In the genomic region with DNA sequence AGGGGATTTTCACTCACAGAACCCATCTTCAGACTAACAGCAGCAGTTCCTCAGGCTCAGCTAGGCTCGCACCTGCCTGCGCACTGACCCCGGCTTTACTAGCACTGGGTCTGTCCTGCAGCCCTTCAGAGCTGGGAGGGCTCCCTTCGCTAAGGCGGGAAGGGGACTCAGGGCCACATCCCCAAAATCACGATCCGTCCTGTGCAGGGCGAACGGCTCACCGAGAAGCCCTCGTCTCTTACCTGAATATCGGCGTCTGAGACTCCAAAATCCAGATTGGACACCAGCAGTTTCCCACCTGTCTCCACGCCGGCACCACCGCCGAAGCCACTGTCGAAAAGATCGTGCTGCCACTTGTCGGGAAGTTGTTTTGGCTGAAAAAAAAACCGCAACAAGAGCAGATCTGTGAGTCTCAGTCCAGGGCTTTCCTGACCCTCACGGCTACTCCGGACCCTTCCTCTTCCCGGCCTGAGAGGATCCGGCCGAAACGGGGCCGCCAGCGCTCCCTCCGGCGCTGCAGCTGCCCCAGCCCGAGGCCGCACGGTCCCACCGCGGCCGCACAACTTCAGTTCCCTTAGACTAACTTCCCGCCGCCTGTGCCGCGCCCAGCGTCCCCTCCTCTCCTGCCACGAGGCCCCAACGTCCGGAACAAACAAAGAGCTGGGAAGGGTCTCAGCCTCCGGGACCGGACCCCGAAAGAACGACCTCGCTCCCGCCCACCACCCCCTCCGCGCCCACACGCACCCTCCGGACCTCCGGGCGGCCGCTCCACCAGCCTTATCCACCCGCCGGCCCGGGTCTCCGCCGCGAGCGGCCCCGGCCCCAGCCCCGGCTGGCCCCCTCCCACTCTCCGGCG, we compare ENCODE assay signal across 1 cellular context.
TF ChIP-seq lines count a peak whose summit lies in the region.

No MANE protein-coding gene starts in this region.

TF ChIP-seq in HepG2, 621 proteins besides CTCF, POLR2A, EP300 and RAD21 (continued from another document and continues in another):
- TF ChIP-seq, protein P1, sequence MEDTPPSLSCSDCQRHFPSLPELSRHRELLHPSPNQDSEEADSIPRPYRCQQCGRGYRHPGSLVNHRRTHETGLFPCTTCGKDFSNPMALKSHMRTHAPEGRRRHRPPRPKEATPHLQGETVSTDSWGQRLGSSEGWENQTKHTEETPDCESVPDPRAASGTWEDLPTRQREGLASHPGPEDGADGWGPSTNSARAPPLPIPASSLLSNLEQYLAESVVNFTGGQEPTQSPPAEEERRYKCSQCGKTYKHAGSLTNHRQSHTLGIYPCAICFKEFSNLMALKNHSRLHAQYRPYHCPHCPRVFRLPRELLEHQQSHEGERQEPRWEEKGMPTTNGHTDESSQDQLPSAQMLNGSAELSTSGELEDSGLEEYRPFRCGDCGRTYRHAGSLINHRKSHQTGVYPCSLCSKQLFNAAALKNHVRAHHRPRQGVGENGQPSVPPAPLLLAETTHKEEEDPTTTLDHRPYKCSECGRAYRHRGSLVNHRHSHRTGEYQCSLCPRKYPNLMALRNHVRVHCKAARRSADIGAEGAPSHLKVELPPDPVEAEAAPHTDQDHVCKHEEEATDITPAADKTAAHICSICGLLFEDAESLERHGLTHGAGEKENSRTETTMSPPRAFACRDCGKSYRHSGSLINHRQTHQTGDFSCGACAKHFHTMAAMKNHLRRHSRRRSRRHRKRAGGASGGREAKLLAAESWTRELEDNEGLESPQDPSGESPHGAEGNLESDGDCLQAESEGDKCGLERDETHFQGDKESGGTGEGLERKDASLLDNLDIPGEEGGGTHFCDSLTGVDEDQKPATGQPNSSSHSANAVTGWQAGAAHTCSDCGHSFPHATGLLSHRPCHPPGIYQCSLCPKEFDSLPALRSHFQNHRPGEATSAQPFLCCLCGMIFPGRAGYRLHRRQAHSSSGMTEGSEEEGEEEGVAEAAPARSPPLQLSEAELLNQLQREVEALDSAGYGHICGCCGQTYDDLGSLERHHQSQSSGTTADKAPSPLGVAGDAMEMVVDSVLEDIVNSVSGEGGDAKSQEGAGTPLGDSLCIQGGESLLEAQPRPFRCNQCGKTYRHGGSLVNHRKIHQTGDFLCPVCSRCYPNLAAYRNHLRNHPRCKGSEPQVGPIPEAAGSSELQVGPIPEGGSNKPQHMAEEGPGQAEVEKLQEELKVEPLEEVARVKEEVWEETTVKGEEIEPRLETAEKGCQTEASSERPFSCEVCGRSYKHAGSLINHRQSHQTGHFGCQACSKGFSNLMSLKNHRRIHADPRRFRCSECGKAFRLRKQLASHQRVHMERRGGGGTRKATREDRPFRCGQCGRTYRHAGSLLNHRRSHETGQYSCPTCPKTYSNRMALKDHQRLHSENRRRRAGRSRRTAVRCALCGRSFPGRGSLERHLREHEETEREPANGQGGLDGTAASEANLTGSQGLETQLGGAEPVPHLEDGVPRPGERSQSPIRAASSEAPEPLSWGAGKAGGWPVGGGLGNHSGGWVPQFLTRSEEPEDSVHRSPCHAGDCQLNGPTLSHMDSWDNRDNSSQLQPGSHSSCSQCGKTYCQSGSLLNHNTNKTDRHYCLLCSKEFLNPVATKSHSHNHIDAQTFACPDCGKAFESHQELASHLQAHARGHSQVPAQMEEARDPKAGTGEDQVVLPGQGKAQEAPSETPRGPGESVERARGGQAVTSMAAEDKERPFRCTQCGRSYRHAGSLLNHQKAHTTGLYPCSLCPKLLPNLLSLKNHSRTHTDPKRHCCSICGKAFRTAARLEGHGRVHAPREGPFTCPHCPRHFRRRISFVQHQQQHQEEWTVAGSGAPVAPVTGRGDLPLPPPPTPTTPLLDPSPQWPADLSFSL (CRISPR knock-in tag; IDR thresholded peaks at IDR 0.05), result no peak
- TF ChIP-seq SRSF4 (IDR thresholded peaks at IDR 0.05; ENCODE audit: low read depth, low read length, poor library complexity, severe bottlenecking), result no peak
- TF ChIP-seq NR2F1 (CRISPR knock-in tag; IDR thresholded peaks at IDR 0.05), result no peak
- TF ChIP-seq FOSL2 (CRISPR knock-in tag; IDR thresholded peaks at IDR 0.05), result no peak; the same call in 1 of the 2 replicates
- no peak for TF ChIP-seq HNRNPH1 (optimal IDR thresholded peaks at IDR 0.05; ENCODE audit: low read depth, low read length)
- TF ChIP-seq NKX3-1 (CRISPR knock-in tag; IDR thresholded peaks at IDR 0.05), result peak; percentile 26; the same call in 1 of the 2 replicates
- TF ChIP-seq ATRX (CRISPR knock-in tag; IDR thresholded peaks at IDR 0.05; ENCODE audit: borderline replicate concordance), result no peak
- no peak for TF ChIP-seq ZBTB21 (CRISPR knock-in tag; IDR thresholded peaks at IDR 0.05)
- TF ChIP-seq, protein P2, sequence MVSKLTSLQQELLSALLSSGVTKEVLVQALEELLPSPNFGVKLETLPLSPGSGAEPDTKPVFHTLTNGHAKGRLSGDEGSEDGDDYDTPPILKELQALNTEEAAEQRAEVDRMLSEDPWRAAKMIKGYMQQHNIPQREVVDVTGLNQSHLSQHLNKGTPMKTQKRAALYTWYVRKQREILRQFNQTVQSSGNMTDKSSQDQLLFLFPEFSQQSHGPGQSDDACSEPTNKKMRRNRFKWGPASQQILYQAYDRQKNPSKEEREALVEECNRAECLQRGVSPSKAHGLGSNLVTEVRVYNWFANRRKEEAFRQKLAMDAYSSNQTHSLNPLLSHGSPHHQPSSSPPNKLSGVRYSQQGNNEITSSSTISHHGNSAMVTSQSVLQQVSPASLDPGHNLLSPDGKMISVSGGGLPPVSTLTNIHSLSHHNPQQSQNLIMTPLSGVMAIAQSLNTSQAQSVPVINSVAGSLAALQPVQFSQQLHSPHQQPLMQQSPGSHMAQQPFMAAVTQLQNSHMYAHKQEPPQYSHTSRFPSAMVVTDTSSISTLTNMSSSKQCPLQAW (CRISPR knock-in tag; IDR thresholded peaks at IDR 0.05), result no peak
- TF ChIP-seq RFX3 (CRISPR knock-in tag; IDR thresholded peaks at IDR 0.05), result no peak
- no peak for TF ChIP-seq EHMT2 (IDR thresholded peaks at IDR 0.05; ENCODE audit: borderline replicate concordance, low read depth, low read length)
- TF ChIP-seq, protein P3, sequence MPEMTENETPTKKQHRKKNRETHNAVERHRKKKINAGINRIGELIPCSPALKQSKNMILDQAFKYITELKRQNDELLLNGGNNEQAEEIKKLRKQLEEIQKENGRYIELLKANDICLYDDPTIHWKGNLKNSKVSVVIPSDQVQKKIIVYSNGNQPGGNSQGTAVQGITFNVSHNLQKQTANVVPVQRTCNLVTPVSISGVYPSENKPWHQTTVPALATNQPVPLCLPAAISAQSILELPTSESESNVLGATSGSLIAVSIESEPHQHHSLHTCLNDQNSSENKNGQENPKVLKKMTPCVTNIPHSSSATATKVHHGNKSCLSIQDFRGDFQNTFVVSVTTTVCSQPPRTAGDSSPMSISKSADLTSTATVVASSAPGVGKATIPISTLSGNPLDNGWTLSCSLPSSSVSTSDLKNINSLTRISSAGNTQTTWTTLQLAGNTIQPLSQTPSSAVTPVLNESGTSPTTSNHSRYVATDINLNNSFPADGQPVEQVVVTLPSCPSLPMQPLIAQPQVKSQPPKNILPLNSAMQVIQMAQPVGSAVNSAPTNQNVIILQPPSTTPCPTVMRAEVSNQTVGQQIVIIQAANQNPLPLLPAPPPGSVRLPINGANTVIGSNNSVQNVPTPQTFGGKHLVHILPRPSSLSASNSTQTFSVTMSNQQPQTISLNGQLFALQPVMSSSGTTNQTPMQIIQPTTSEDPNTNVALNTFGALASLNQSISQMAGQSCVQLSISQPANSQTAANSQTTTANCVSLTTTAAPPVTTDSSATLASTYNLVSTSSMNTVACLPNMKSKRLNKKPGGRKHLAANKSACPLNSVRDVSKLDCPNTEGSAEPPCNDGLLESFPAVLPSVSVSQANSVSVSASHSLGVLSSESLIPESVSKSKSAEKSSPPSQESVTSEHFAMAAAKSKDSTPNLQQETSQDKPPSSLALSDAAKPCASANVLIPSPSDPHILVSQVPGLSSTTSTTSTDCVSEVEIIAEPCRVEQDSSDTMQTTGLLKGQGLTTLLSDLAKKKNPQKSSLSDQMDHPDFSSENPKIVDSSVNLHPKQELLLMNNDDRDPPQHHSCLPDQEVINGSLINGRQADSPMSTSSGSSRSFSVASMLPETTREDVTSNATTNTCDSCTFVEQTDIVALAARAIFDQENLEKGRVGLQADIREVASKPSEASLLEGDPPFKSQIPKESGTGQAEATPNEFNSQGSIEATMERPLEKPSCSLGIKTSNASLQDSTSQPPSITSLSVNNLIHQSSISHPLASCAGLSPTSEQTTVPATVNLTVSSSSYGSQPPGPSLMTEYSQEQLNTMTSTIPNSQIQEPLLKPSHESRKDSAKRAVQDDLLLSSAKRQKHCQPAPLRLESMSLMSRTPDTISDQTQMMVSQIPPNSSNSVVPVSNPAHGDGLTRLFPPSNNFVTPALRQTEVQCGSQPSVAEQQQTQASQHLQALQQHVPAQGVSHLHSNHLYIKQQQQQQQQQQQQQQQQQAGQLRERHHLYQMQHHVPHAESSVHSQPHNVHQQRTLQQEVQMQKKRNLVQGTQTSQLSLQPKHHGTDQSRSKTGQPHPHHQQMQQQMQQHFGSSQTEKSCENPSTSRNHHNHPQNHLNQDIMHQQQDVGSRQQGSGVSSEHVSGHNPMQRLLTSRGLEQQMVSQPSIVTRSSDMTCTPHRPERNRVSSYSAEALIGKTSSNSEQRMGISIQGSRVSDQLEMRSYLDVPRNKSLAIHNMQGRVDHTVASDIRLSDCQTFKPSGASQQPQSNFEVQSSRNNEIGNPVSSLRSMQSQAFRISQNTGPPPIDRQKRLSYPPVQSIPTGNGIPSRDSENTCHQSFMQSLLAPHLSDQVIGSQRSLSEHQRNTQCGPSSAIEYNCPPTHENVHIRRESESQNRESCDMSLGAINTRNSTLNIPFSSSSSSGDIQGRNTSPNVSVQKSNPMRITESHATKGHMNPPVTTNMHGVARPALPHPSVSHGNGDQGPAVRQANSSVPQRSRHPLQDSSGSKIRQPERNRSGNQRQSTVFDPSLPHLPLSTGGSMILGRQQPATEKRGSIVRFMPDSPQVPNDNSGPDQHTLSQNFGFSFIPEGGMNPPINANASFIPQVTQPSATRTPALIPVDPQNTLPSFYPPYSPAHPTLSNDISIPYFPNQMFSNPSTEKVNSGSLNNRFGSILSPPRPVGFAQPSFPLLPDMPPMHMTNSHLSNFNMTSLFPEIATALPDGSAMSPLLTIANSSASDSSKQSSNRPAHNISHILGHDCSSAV (CRISPR knock-in tag; IDR thresholded peaks at IDR 0.05; ENCODE audit: borderline replicate concordance), result no peak
- peak; percentile 40 for TF ChIP-seq SALL1 (CRISPR knock-in tag; IDR thresholded peaks at IDR 0.05)
- no peak for TF ChIP-seq ZNF232 (CRISPR knock-in tag; IDR thresholded peaks at IDR 0.05; ENCODE audit: borderline replicate concordance)
- no peak for TF ChIP-seq ZNF83 (CRISPR knock-in tag; IDR thresholded peaks at IDR 0.05; ENCODE audit: borderline replicate concordance)
- no peak for TF ChIP-seq ZNF263 (CRISPR knock-in tag; IDR thresholded peaks at IDR 0.05)
- TF ChIP-seq, protein P4, sequence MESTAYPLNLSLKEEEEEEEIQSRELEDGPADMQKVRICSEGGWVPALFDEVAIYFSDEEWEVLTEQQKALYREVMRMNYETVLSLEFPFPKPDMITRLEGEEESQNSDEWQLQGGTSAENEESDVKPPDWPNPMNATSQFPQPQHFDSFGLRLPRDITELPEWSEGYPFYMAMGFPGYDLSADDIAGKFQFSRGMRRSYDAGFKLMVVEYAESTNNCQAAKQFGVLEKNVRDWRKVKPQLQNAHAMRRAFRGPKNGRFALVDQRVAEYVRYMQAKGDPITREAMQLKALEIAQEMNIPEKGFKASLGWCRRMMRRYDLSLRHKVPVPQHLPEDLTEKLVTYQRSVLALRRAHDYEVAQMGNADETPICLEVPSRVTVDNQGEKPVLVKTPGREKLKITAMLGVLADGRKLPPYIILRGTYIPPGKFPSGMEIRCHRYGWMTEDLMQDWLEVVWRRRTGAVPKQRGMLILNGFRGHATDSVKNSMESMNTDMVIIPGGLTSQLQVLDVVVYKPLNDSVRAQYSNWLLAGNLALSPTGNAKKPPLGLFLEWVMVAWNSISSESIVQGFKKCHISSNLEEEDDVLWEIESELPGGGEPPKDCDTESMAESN (CRISPR knock-in tag; conservative IDR thresholded peaks at IDR 0.05), result peak; percentile 33; the same call in 1 of the 2 replicates
- TF ChIP-seq SMARCE1 (IDR thresholded peaks at IDR 0.05; ENCODE audit: borderline replicate concordance), result no peak
- TF ChIP-seq RBFOX2 (IDR thresholded peaks at IDR 0.05; ENCODE audit: low read depth, low read length), result no peak
- no peak for TF ChIP-seq ZKSCAN1 (IDR thresholded peaks at IDR 0.05; ENCODE audit: low read length)
- 0 out of 2 replicates have a peak, but pooled peaks have one; percentile 20 for TF ChIP-seq SALL2 (CRISPR knock-in tag; IDR thresholded peaks at IDR 0.05)
- no peak for TF ChIP-seq CHCHD3 (CRISPR knock-in tag; IDR thresholded peaks at IDR 0.05)
- 0 out of 2 replicates have a peak, but pooled peaks have one; percentile 36 for TF ChIP-seq ZSCAN20 (CRISPR knock-in tag; IDR thresholded peaks at IDR 0.05; ENCODE audit: borderline replicate concordance)
- TF ChIP-seq, protein P5, sequence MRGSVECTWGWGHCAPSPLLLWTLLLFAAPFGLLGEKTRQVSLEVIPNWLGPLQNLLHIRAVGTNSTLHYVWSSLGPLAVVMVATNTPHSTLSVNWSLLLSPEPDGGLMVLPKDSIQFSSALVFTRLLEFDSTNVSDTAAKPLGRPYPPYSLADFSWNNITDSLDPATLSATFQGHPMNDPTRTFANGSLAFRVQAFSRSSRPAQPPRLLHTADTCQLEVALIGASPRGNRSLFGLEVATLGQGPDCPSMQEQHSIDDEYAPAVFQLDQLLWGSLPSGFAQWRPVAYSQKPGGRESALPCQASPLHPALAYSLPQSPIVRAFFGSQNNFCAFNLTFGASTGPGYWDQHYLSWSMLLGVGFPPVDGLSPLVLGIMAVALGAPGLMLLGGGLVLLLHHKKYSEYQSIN (CRISPR knock-in tag; IDR thresholded peaks at IDR 0.05; ENCODE audit: borderline replicate concordance), result no peak
- TF ChIP-seq SP5 (CRISPR knock-in tag; IDR thresholded peaks at IDR 0.05; ENCODE audit: borderline replicate concordance, low read depth), result no peak
- TF ChIP-seq, protein P6, sequence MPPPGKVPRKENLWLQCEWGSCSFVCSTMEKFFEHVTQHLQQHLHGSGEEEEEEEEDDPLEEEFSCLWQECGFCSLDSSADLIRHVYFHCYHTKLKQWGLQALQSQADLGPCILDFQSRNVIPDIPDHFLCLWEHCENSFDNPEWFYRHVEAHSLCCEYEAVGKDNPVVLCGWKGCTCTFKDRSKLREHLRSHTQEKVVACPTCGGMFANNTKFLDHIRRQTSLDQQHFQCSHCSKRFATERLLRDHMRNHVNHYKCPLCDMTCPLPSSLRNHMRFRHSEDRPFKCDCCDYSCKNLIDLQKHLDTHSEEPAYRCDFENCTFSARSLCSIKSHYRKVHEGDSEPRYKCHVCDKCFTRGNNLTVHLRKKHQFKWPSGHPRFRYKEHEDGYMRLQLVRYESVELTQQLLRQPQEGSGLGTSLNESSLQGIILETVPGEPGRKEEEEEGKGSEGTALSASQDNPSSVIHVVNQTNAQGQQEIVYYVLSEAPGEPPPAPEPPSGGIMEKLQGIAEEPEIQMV (CRISPR knock-in tag; IDR thresholded peaks at IDR 0.05; ENCODE audit: low read depth), result peak; percentile 24; the same call in 1 of the 2 replicates
- TF ChIP-seq ZNF441 (CRISPR knock-in tag; IDR thresholded peaks at IDR 0.05; ENCODE audit: borderline replicate concordance), result no peak
- TF ChIP-seq TBP (CRISPR knock-in tag; IDR thresholded peaks at IDR 0.05), result no peak
- TF ChIP-seq DR1 (CRISPR knock-in tag; IDR thresholded peaks at IDR 0.05), result no peak
- TF ChIP-seq RXRB (CRISPR knock-in tag; IDR thresholded peaks at IDR 0.05; ENCODE audit: borderline replicate concordance), result no peak
- TF ChIP-seq ZNF549 (CRISPR knock-in tag; IDR thresholded peaks at IDR 0.05), result no peak
- no peak for TF ChIP-seq MATR3 (CRISPR knock-in tag; IDR thresholded peaks at IDR 0.05)
- no peak for TF ChIP-seq PPARG (CRISPR knock-in tag; conservative IDR thresholded peaks at IDR 0.05)
- no peak for TF ChIP-seq RAD51 (IDR thresholded peaks at IDR 0.05; ENCODE audit: borderline replicate concordance)
- TF ChIP-seq SPEN (CRISPR knock-in tag; IDR thresholded peaks at IDR 0.05; ENCODE audit: low read depth), result no peak
- no peak for TF ChIP-seq MLLT10 (CRISPR knock-in tag; IDR thresholded peaks at IDR 0.05)
- no peak for TF ChIP-seq EEA1 (CRISPR knock-in tag; IDR thresholded peaks at IDR 0.05; ENCODE audit: borderline replicate concordance)
- no peak for TF ChIP-seq ZNF10 (CRISPR knock-in tag; IDR thresholded peaks at IDR 0.05; ENCODE audit: borderline replicate concordance, low read depth)
